In genomic region chr9:75121914-75122558, GRCh38 we compare ENCODE assay signal across 21 cellular contexts. TPM values are rescaled to one million over a fixed set of nuclear protein-coding genes. Genes with fewer than 3 reads are reported as not detected.
A peak's percentile ranks its signal among the peaks of the same experiment; 100 is the strongest.
DNase-seq lines count a peak whose midpoint lies in the region; ATAC-seq and TF ChIP-seq lines count a peak whose summit lies in the region.
"Had no signal": no experiment of that assay in that cellular context is flagged by ENCODE, and none has a peak within 500 bp of the region (broad histone marks: within the 10 kb centered on the region; RNA-seq: fewer than 3 reads in every experiment).

No MANE protein-coding gene starts in this region.

- TF ChIP-seq CTCF in CD8-positive, alpha-beta T cell (IDR thresholded peaks at IDR 0.05), result no peak
- TF ChIP-seq CTCF in endodermal cell (conservative IDR thresholded peaks at IDR 0.05), result no peak

- H3K4me3 ChIP-seq in CD8-positive, alpha-beta T cell (ENCODE audit: low read depth, low read length), result no peak overlapping the region
- no peak overlapping the region for H3K4me3 ChIP-seq in endodermal cell (ENCODE audit: low read length)
- no peak overlapping the region for H3K4me3 ChIP-seq in Karpas-422 (ENCODE audit: low read length)
- H3K4me3 ChIP-seq: GM23248, K562, Peyer's patch had no signal

- peaks cover 81% of the 10 kb centered on the region for H3K79me2 ChIP-seq in Karpas-422 (ENCODE audit: low read length)

- H3K4me1 Mint-ChIP-seq in CD8-positive, alpha-beta T cell (ENCODE audit: low read depth), result peaks cover 69% of the 10 kb centered on the region
- H3K4me1 Mint-ChIP-seq in endodermal cell, result no peaks in the 10 kb centered on the region
- peaks cover 63 to 64% of the 10 kb centered on the region in 2 donors for H3K4me1 Mint-ChIP-seq in natural killer cell treated with Interleukin-12 subunit alpha and Interleukin-12 subunit beta and Interleukin-15 and Interleukin-18, amount 100 ng/mL, for 72 hours (ENCODE audit: low read depth in 2 of 2)

- H3K27me3 Mint-ChIP-seq in CD8-positive, alpha-beta T cell (ENCODE audit: low read depth), result no peaks in the 10 kb centered on the region
- no peaks in the 10 kb centered on the region for H3K27me3 Mint-ChIP-seq in endodermal cell (ENCODE audit: insufficient read depth)
- H3K27me3 Mint-ChIP-seq in natural killer cell treated with Interleukin-12 subunit alpha and Interleukin-12 subunit beta and Interleukin-15 and Interleukin-18, amount 100 ng/mL, for 72 hours, result no peaks in the 10 kb centered on the region
- H3K27me3 Mint-ChIP-seq: B cell had no signal

- no peak for ATAC-seq in CD8-positive, alpha-beta T cell
- ATAC-seq in natural killer cell treated with Interleukin-12 subunit alpha and Interleukin-12 subunit beta and Interleukin-15 and Interleukin-18, amount 100 ng/mL, for 72 hours, result peak; percentile 55 to 74
- no peak for ATAC-seq in GM18517 (IDR thresholded peaks at IDR 0.05; ENCODE audit: unreplicated experiment)
- ATAC-seq: K562, SK-N-SH treated with all-trans-retinoic acid at 6 μM for 48 hours had no signal

- no peaks in the 10 kb centered on the region for H3K9me2 ChIP-seq in Karpas-422 (replicated peaks; ENCODE audit: insufficient read depth, low read length)

- no peaks in the 10 kb centered on the region for H4K20me1 ChIP-seq in Karpas-422 (ENCODE audit: insufficient read depth, low read depth, low read length)

- POLR2A ChIA-PET in CD8-positive, alpha-beta T cell (lab: Charles Lee), result interaction anchor here (1.7 kb wide), 1 partner anchor 10 kb away, joined by 4 read pairs; no protein-coding TSS in a partner anchor

- H3K4me2 ChIP-seq in Karpas-422 (ENCODE audit: low read depth, low read length, poor library complexity, severe bottlenecking), result no peak overlapping the region

- no peak overlapping the region for H3K9ac ChIP-seq in endodermal cell (ENCODE audit: extremely low read depth, low read length, poor library complexity, severe bottlenecking)
- H3K9ac ChIP-seq in Karpas-422 (ENCODE audit: low read length), result no peak overlapping the region
- H3K9ac ChIP-seq: GM23248 had no signal

- no peaks in the 10 kb centered on the region for H3K9me3 ChIP-seq in CD8-positive, alpha-beta T cell (ENCODE audit: low read length)
- H3K9me3 ChIP-seq in endodermal cell (ENCODE audit: control insufficient read depth, low read length) (no peaks in the 10 kb centered on the region), Karpas-422 (ENCODE audit: low read length) (no peaks in the 10 kb centered on the region)
- H3K9me3 ChIP-seq: Peyer's patch had no signal

- peaks cover 62% of the 10 kb centered on the region for H3K36me3 Mint-ChIP-seq in CD8-positive, alpha-beta T cell
- peaks cover 22% of the 10 kb centered on the region for H3K36me3 Mint-ChIP-seq in endodermal cell (ENCODE audit: low read depth)
- peaks cover 24% of the 10 kb centered on the region for H3K36me3 Mint-ChIP-seq in natural killer cell treated with Interleukin-12 subunit alpha and Interleukin-12 subunit beta and Interleukin-15 and Interleukin-18, amount 100 ng/mL, for 72 hours

- no peak overlapping the region for H3K4me3 Mint-ChIP-seq in CD8-positive, alpha-beta T cell
- no peak overlapping the region for H3K4me3 Mint-ChIP-seq in endodermal cell
- peak overlapping the region; percentile 20 for H3K4me3 Mint-ChIP-seq in natural killer cell treated with Interleukin-12 subunit alpha and Interleukin-12 subunit beta and Interleukin-15 and Interleukin-18, amount 100 ng/mL, for 72 hours
- H3K4me3 Mint-ChIP-seq: B cell, HFFc6 had no signal

- no peaks in the 10 kb centered on the region for H3K9me3 Mint-ChIP-seq in CD8-positive, alpha-beta T cell
- no peaks in the 10 kb centered on the region for H3K9me3 Mint-ChIP-seq in endodermal cell
- H3K9me3 Mint-ChIP-seq in natural killer cell treated with Interleukin-12 subunit alpha and Interleukin-12 subunit beta and Interleukin-15 and Interleukin-18, amount 100 ng/mL, for 72 hours, result peaks cover 7% of the 10 kb centered on the region
- H3K9me3 Mint-ChIP-seq: HFFc6 had no signal

- DNase-seq in CD8-positive, alpha-beta T cell, result no peak
- DNase-seq in MV-4-11 (lab: John Stamatoyannopoulos, UW) (peak; percentile 36), endodermal cell (peak; percentile 55), Karpas-422 (no peak), HT-29 (ENCODE audit: low spot score) (no peak)
- DNase-seq in natural killer cell treated with Interleukin-12 subunit alpha and Interleukin-12 subunit beta and Interleukin-15 and Interleukin-18, amount 100 ng/mL, for 72 hours (ENCODE audit: low spot score), result no peak
- DNase-seq: COR-L47, DMS153, GM23248, HFFc6, NCI-H1092 treated with DMSO at 0.1 percent for 48 hours, NCI-H1694 treated with DMSO at 0.1 percent for 48 hours, NCI-H446 treated with DMSO at 0.1 percent for 48 hours, NCI-H748 treated with DMSO at 0.1 percent for 48 hours, Peyer's patch, Right ventricle myocardium superior had no signal

- H3K36me3 ChIP-seq in CD8-positive, alpha-beta T cell (ENCODE audit: insufficient read depth, low read length), result peaks cover 18% of the 10 kb centered on the region
- H3K36me3 ChIP-seq in endodermal cell (ENCODE audit: control insufficient read depth, insufficient read depth, low read length), result peaks cover 6% of the 10 kb centered on the region
- peaks cover 3% of the 10 kb centered on the region; the same call in 1 of the 2 replicates for H3K36me3 ChIP-seq in Karpas-422 (ENCODE audit: insufficient read depth, low read length)

- H3K4me1 ChIP-seq in CD8-positive, alpha-beta T cell (ENCODE audit: insufficient read depth, low read length), result peaks cover 12% of the 10 kb centered on the region
- H3K4me1 ChIP-seq in endodermal cell (ENCODE audit: control insufficient read depth, insufficient read depth, low read length) (no peaks in the 10 kb centered on the region), Karpas-422 (ENCODE audit: low read length) (peaks cover 10% of the 10 kb centered on the region)
- H3K4me1 ChIP-seq: Peyer's patch had no signal

- 64 to 79% methylated on average over 3 to 5 of the region's 5 CpGs for WGBS in endodermal cell (ENCODE audit: insufficient coverage in 1 of 2, insufficient read length in 1 of 2), 2 experiments

- CTCF ChIA-PET in CD8-positive, alpha-beta T cell (lab: Charles Lee), result interaction anchor here (0.6 to 1.4 kb wide), 3 partner anchors 15 to 348 kb away, joined by 3 to 6 read pairs (median 4); no protein-coding TSS in a partner anchor

- H2AFZ ChIP-seq in Karpas-422 (ENCODE audit: low read length), result no peak overlapping the region
- H2AFZ ChIP-seq: GM23248 had no signal

- no peaks in the 10 kb centered on the region for H3K27me3 ChIP-seq in CD8-positive, alpha-beta T cell (ENCODE audit: insufficient read depth, low read length)
- H3K27me3 ChIP-seq in endodermal cell (ENCODE audit: control insufficient read depth, insufficient read depth, low read length, poor library complexity, severe bottlenecking), result no peaks in the 10 kb centered on the region
- no peaks in the 10 kb centered on the region for H3K27me3 ChIP-seq in Karpas-422 (ENCODE audit: low read length)
- H3K27me3 ChIP-seq: Peyer's patch had no signal

- intact Hi-C loops in CD8-positive, alpha-beta T cell (cut with DNase I, micrococcal nuclease), result no loop called here

- H3K27ac ChIP-seq in CD8-positive, alpha-beta T cell (ENCODE audit: low read depth, low read length), result no peak overlapping the region
- H3K27ac ChIP-seq in endodermal cell (ENCODE audit: low read depth, low read length) (no peak overlapping the region), Karpas-422 (ENCODE audit: low read length) (no peak overlapping the region)
- H3K27ac ChIP-seq: GM23248, HL-60, Peyer's patch had no signal

- H3K27ac Mint-ChIP-seq in CD8-positive, alpha-beta T cell, result peak overlapping the region; percentile 60
- H3K27ac Mint-ChIP-seq in endodermal cell, result no peak overlapping the region
- peak overlapping the region; percentile 47 to 85 for H3K27ac Mint-ChIP-seq in natural killer cell treated with Interleukin-12 subunit alpha and Interleukin-12 subunit beta and Interleukin-15 and Interleukin-18, amount 100 ng/mL, for 72 hours
- H3K27ac Mint-ChIP-seq: B cell, HFFc6 had no signal

RNA-seq across cellular contexts. Expression of gene OSTF1, which starts 33.7 kb away (rescaled TPM):
- 10 to 100 TPM; 29.1 to 30.3 TPM for total RNA-seq in CD8-positive, alpha-beta T cell
- 10 to 100 TPM; 15.0 to 20.5 TPM for total RNA-seq in endodermal cell
- polyA plus RNA-seq in endodermal cell (2013, experiment 1 of 2), result 5.7 TPM
- 8.4 TPM for polyA plus RNA-seq in endodermal cell (2013, experiment 2 of 2)
- 100 to 1,000 TPM; 144 to 184 TPM for total RNA-seq in natural killer cell treated with Interleukin-12 subunit alpha and Interleukin-12 subunit beta and Interleukin-15 and Interleukin-18, amount 100 ng/mL, for 72 hours
- 56.1 and 60.0 TPM in 2 replicates for total RNA-seq in Karpas-422 (2014; rRNA removed; shearing (Covaris generic); ENCODE audit: low replicate concordance)
- 32.1 and 36.6 TPM in 2 replicates for total RNA-seq in HT-29 (2014; rRNA removed; shearing (Covaris generic))

RNA-seq across cellular contexts. Expression of gene NMRK1, which starts 34.1 kb away (rescaled TPM):
- 10 to 100 TPM; 35.8 to 37.2 TPM for total RNA-seq in CD8-positive, alpha-beta T cell
- 10 to 100 TPM; 14.0 to 29.0 TPM for total RNA-seq in endodermal cell
- 7.0 TPM for polyA plus RNA-seq in endodermal cell (2013, experiment 1 of 2)
- 8.6 TPM for polyA plus RNA-seq in endodermal cell (2013, experiment 2 of 2)
- 10 to 100 TPM; 24.0 to 27.2 TPM for total RNA-seq in natural killer cell treated with Interleukin-12 subunit alpha and Interleukin-12 subunit beta and Interleukin-15 and Interleukin-18, amount 100 ng/mL, for 72 hours
- 9.0 and 14.3 TPM in 2 replicates for total RNA-seq in Karpas-422 (2014; rRNA removed; shearing (Covaris generic); ENCODE audit: low replicate concordance)
- total RNA-seq in HT-29 (2014; rRNA removed; shearing (Covaris generic)), result 2.3 and 5.1 TPM in 2 replicates

Comparison
In these comparisons a context has a peak if more than half of its experiments do, and no peak if none do; other contexts are left out.
1. ATAC-seq: peak in natural killer cell treated with Interleukin-12 subunit alpha and Interleukin-12 subunit beta and Interleukin-15 and Interleukin-18, amount 100 ng/mL, for 72 hours (2 of 2); none in CD8-positive, alpha-beta T cell (single experiment) and GM18517 (single experiment).
2. DNase-seq: peak in MV-4-11 (single experiment) and endodermal cell (single experiment); none in CD8-positive, alpha-beta T cell (0 of 7), natural killer cell treated with Interleukin-12 subunit alpha and Interleukin-12 subunit beta and Interleukin-15 and Interleukin-18, amount 100 ng/mL, for 72 hours (single experiment), Karpas-422 (single experiment) and HT-29 (single experiment).